24 cellular contexts compared by ENCODE assay signal in the genomic region with DNA sequence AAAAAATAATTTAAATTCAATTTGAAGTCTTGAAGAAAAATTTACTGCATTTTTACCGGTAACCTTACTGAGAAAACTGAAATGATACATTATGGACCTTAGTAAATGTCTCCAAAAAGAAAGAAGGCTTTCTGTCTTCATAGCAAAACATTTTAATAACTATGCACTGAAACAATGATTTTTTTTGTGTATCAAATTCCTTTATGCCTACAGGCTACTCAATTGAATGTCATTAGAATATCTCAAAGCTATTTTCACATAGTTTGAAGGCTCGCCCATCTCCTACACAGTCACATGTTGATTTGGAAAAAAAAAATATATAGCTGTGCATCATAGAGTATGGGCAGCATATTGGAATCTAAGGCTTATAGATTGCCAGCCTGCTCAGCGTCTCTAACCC. TPM values are rescaled to one million over a fixed set of nuclear protein-coding genes. Genes with fewer than 3 reads are reported as not detected.
DNase-seq lines count a peak whose midpoint lies in the region; ATAC-seq and TF ChIP-seq lines count a peak whose summit lies in the region.
"Had no signal": no experiment of that assay in that cellular context is flagged by ENCODE, and none has a peak within 500 bp of the region (broad histone marks: within the 10 kb centered on the region; RNA-seq: fewer than 3 reads in every experiment).

No MANE protein-coding gene starts in this region.

- no peak overlapping the region for H3K9ac ChIP-seq in endodermal cell (ENCODE audit: extremely low read depth, low read length, poor library complexity, severe bottlenecking)
- H3K9ac ChIP-seq: BLaER1 treated with 17β-estradiol and CSF1 and Interleukin-3, amounts not matched to agents 10 nM and 100 nM had no signal

- intact Hi-C loops in PC-9 (cut with micrococcal nuclease; ENCODE audit: unreplicated experiment), result no loop called here

- H3F3A ChIP-seq in PC-9 (ENCODE audit: insufficient read depth, low read depth), result no peaks in the 10 kb centered on the region

- peaks cover 15% of the 10 kb centered on the region for H3K4me1 Mint-ChIP-seq in endodermal cell
- H3K4me1 Mint-ChIP-seq: CD14-positive monocyte; CD8-positive, alpha-beta memory T cell; GM23338 had no signal

- H3K27ac ChIP-seq in PC-9 (no peak overlapping the region), endodermal cell (ENCODE audit: low read depth, low read length) (no peak overlapping the region)
- H3K27ac ChIP-seq: 22Rv1; BLaER1 treated with 17β-estradiol and CSF1 and Interleukin-3, amounts not matched to agents 10 nM and 100 nM had no signal

- H3K36me3 ChIP-seq in PC-9 (ENCODE audit: low read depth) (no peaks in the 10 kb centered on the region), endodermal cell (ENCODE audit: control insufficient read depth, insufficient read depth, low read length) (no peaks in the 10 kb centered on the region)
- H3K36me3 ChIP-seq: BE2C; BLaER1 treated with 17β-estradiol and CSF1 and Interleukin-3, amounts not matched to agents 10 nM and 100 nM had no signal

- TF ChIP-seq CTCF in PC-9 (conservative IDR thresholded peaks at IDR 0.05) (no peak), endodermal cell (conservative IDR thresholded peaks at IDR 0.05) (no peak)

- BruUV-seq in PC-9 (replicated peaks; lab: Mats Ljungman, UMichigan), result no TSS peak

- POLR2A ChIA-PET in PC-9 (lab: Charles Lee; ENCODE audit: unreplicated experiment), result no interaction called here

- no peaks in the 10 kb centered on the region for H3K27me3 ChIP-seq in PC-9 (ENCODE audit: insufficient read depth, low read depth)
- H3K27me3 ChIP-seq in endodermal cell (ENCODE audit: control insufficient read depth, insufficient read depth, low read length, poor library complexity, severe bottlenecking), result no peaks in the 10 kb centered on the region
- H3K27me3 ChIP-seq: BE2C; BLaER1 treated with 17β-estradiol and CSF1 and Interleukin-3, amounts not matched to agents 10 nM and 100 nM had no signal

- no peak for ATAC-seq in GM18861 (IDR thresholded peaks at IDR 0.05; ENCODE audit: unreplicated experiment)
- ATAC-seq: GM23338, HCT116 had no signal

- peak; percentile 81 for DNase-seq in COLO829 (ENCODE audit: low spot score)
- no peak for DNase-seq in PC-9
- DNase-seq in foreskin melanocyte, result peak; percentile 77
- no peak for DNase-seq in GM03348 (ENCODE audit: low spot score)
- no peak for DNase-seq in endodermal cell
- DNase-seq: AML-193; BE2C; Calu3; CD4-positive, alpha-beta T cell; CD8-positive, alpha-beta memory T cell; COR-L47; DMS53; DMS79 treated with DMSO at 0.1 percent for 48 hours; GF-D8; H9 had no signal

- H3K4me1 ChIP-seq in PC-9 (replicated peaks; ENCODE audit: insufficient read depth), result no peaks in the 10 kb centered on the region
- H3K4me1 ChIP-seq in endodermal cell (ENCODE audit: control insufficient read depth, insufficient read depth, low read length), result no peaks in the 10 kb centered on the region
- H3K4me1 ChIP-seq: BE2C; BLaER1 treated with 17β-estradiol and CSF1 and Interleukin-3, amounts not matched to agents 10 nM and 100 nM had no signal

- H3K9me3 Mint-ChIP-seq in endodermal cell, result no peaks in the 10 kb centered on the region
- H3K9me3 Mint-ChIP-seq: CD4-positive, alpha-beta T cell; GM23338; H9 had no signal

- H3K27ac Mint-ChIP-seq in endodermal cell, result no peak overlapping the region
- H3K27ac Mint-ChIP-seq: CD14-positive monocyte; CD4-positive, alpha-beta T cell; CD8-positive, alpha-beta memory T cell; GM23338; H9 had no signal

- CTCF ChIA-PET in PC-9 (lab: Charles Lee), result no interaction called here

- no peak overlapping the region for H3K4me3 ChIP-seq in PC-9
- H3K4me3 ChIP-seq in endodermal cell (ENCODE audit: low read length), result no peak overlapping the region
- H3K4me3 ChIP-seq: BLaER1 treated with 17β-estradiol and CSF1 and Interleukin-3, amounts not matched to agents 10 nM and 100 nM; GM23338 had no signal

- no peaks in the 10 kb centered on the region for H3K36me3 Mint-ChIP-seq in endodermal cell (ENCODE audit: low read depth)
- H3K36me3 Mint-ChIP-seq: CD14-positive monocyte; CD8-positive, alpha-beta memory T cell had no signal

- WGBS in endodermal cell (ENCODE audit: insufficient coverage in 1 of 2, insufficient read length in 1 of 2), 2 experiments, result 91 to 93% methylated on average over 1 to 3 of the region's 3 CpGs

- no peaks in the 10 kb centered on the region for H4K20me1 ChIP-seq in PC-9 (ENCODE audit: insufficient read depth)
- H4K20me1 ChIP-seq: BLaER1 treated with 17β-estradiol and CSF1 and Interleukin-3, amounts not matched to agents 10 nM and 100 nM had no signal

- H3K27me3 Mint-ChIP-seq in endodermal cell (ENCODE audit: insufficient read depth), result no peaks in the 10 kb centered on the region
- H3K27me3 Mint-ChIP-seq: CD4-positive, alpha-beta T cell; CD8-positive, alpha-beta memory T cell had no signal

- no peaks in the 10 kb centered on the region for H3K9me3 ChIP-seq in PC-9 (ENCODE audit: insufficient read depth, low read depth)
- no peaks in the 10 kb centered on the region for H3K9me3 ChIP-seq in endodermal cell (ENCODE audit: control insufficient read depth, low read length)
- H3K9me3 ChIP-seq: BE2C had no signal

- no peak overlapping the region for H3K4me2 ChIP-seq in PC-9
- H3K4me2 ChIP-seq: BLaER1 treated with 17β-estradiol and CSF1 and Interleukin-3, amounts not matched to agents 10 nM and 100 nM; GM23338 had no signal

- H3K9me2 ChIP-seq in PC-9 (ENCODE audit: insufficient read depth), result no peaks in the 10 kb centered on the region

- H2AFZ ChIP-seq in PC-9, result 0 out of 2 replicates have a peak overlapping the region, but pooled peaks have one; percentile 20
- H2AFZ ChIP-seq: GM23338 had no signal

- H3K79me2 ChIP-seq in PC-9 (ENCODE audit: low read depth), result no peaks in the 10 kb centered on the region

- no peak overlapping the region for H3K4me3 Mint-ChIP-seq in endodermal cell
- H3K4me3 Mint-ChIP-seq: CD14-positive monocyte; CD4-positive, alpha-beta T cell; CD8-positive, alpha-beta memory T cell; GM23338; H9 had no signal

RNA-seq across cellular contexts. Expression of a gene that starts 12.0 kb away (rescaled TPM):
- 0.79 and 1.0 TPM in 2 replicates for total RNA-seq in PC-9 (2021)
- total RNA-seq in endodermal cell, result not detected
- polyA plus RNA-seq in endodermal cell (2013, experiment 1 of 2), result 0.11 TPM
- not detected for polyA plus RNA-seq in endodermal cell (2013, experiment 2 of 2)
- total RNA-seq: CD4-positive, alpha-beta T cell; CD8-positive, alpha-beta memory T cell; Daoy; G401; GM23338; H4; H9 had no signal
- polyA plus RNA-seq: CD14-positive monocyte; CD8-positive, alpha-beta memory T cell; GM23338 had no signal

Comparison
In these comparisons a context has a peak if more than half of its experiments do, and no peak if none do; other contexts are left out.
1. DNase-seq: peak in COLO829 (single experiment) and foreskin melanocyte (single experiment); none in PC-9 (0 of 2), GM03348 (single experiment) and endodermal cell (single experiment).